27 cellular contexts compared by ENCODE assay signal in the genomic region with DNA sequence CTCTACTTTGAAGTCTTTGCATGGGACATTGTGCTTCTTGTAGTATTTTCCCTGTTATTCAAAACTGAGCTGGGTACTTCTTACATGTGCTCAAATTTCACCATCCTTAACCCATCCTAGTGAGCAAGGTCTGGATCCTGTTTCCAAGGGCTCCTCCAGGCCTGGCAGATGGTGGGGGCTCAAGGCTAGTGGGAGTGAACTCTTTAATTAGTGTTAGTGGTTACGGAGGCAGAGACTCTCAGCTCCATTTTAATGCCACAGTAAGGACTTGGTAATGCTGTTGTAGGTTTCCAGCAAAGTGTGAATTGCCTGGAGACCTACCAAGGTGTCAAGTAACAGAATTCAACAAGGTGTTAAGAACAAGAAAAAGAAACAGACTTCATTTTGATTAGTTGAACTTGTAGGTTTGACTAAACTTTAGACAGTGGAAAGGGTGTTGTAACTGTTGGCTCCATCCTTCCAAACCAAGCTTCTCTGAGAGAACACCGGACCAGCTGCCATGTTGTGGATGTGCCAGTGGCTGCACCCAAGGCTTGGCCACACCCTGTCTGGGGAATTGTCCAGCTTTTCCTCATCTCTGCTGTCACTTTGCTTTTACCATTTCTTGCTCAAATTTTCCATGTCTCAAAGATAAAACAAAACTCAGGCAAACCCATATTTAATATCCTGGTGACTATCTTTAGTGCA.
DNase-seq lines count a peak whose midpoint lies in the region; ATAC-seq and TF ChIP-seq lines count a peak whose summit lies in the region.
"Had no signal": no experiment of that assay in that cellular context is flagged by ENCODE, and none has a peak within 500 bp of the region (broad histone marks: within the 10 kb centered on the region; RNA-seq: fewer than 3 reads in every experiment).

No MANE protein-coding gene starts in this region.

- peak; percentile 82 for DNase-seq in NCI-H2107 treated with DMSO at 0.1 percent for 48 hours (lab: John Stamatoyannopoulos, UW; ENCODE audit: unreplicated experiment)
- peak; percentile 82 for DNase-seq in WERI-Rb-1
- peak; percentile 10 for DNase-seq in iPS-NIHi7 (ENCODE audit: extremely low spot score)
- DNase-seq in thoracic aorta (ENCODE audit: low spot score): no peak
- DNase-seq in AG08396 (ENCODE audit: low spot score): no peak
- no peak for DNase-seq in NCI-H526 (lab: John Stamatoyannopoulos, UW)
- no peak for DNase-seq in testis
- DNase-seq: activated CD4-positive, alpha-beta T cell treated with anti-CD3 and anti-CD28 coated beads for 1 hour; activated CD8-positive, alpha-beta memory T cell treated with anti-CD3 and anti-CD28 coated beads, Interleukin-2, amount 50 U/mL, for 48 hours; activated CD8-positive, alpha-beta T cell treated with anti-CD3 and anti-CD28 coated beads for 36 hours; activated naive CD4-positive, alpha-beta T cell treated with anti-CD3 and anti-CD28 coated beads, Interleukin-2, amount 10 ng/mL, durations not matched to agents 7 days and 5 days; adrenal gland; brain microvascular endothelial cell; Caco-2; DND-41; left lung; mesenchymal stem cell; NCI-H1694; NCI-H69; right lobe of liver; SHP77 treated with DMSO at 0.1 percent for 48 hours; stimulated activated CD4-positive, alpha-beta T cell treated with anti-CD3 and anti-CD28 coated beads, Interleukin-12 subunit alpha, Interleukin-12 subunit beta, amount 100 ng/mL, for 4 hours; stimulated activated CD4-positive, alpha-beta T cell treated with anti-CD3 and anti-CD28 coated beads, Interleukin-4, amount 100 ng/mL, for 1 hour; stomach; T-helper 2 cell; transverse colon had no signal

- H3K36me3 ChIP-seq in WERI-Rb-1 (no peaks in the 10 kb centered on the region; the same call in none of the 2 replicates), thoracic aorta (no peaks in the 10 kb centered on the region), testis (ENCODE audit: low read depth, missing control alignments) (no peaks in the 10 kb centered on the region)
- H3K36me3 ChIP-seq: adrenal gland, brain microvascular endothelial cell, left lung, right lobe of liver, stomach, transverse colon had no signal

- no peaks in the 10 kb centered on the region for H3K27me3 ChIP-seq in WERI-Rb-1 (ENCODE audit: insufficient read depth, low read depth, severe bottlenecking)
- no peaks in the 10 kb centered on the region for H3K27me3 ChIP-seq in thoracic aorta (replicated peaks; ENCODE audit: insufficient read depth)
- H3K27me3 ChIP-seq in testis: no peaks in the 10 kb centered on the region
- H3K27me3 ChIP-seq: adrenal gland, brain microvascular endothelial cell, right lobe of liver, stomach, transverse colon had no signal

- TF ChIP-seq CTCF in WERI-Rb-1 (IDR thresholded peaks at IDR 0.05; ENCODE audit: low read depth, low read length) (no peak), thoracic aorta (IDR thresholded peaks at IDR 0.05) (no peak), testis (IDR thresholded peaks at IDR 0.05) (no peak)

- ATAC-seq in thoracic aorta (ENCODE audit: insufficient number of reproducible peaks, low FRiP score, low read depth): no peak
- ATAC-seq: activated CD8-positive, alpha-beta T cell treated with anti-CD3 and anti-CD28 coated beads for 36 hours; left lung had no signal

- H3K4me1 ChIP-seq in thoracic aorta (ENCODE audit: control insufficient read depth in 1 of 2, low read depth in 2 of 2) (peaks cover 4 to 29% of the 10 kb centered on the region in 2 donors), testis (no peaks in the 10 kb centered on the region)
- H3K4me1 ChIP-seq: adrenal gland, Caco-2, left lung, right lobe of liver, transverse colon had no signal

- TF ChIP-seq POLR2A in testis (IDR thresholded peaks at IDR 0.05): no peak

- H3K9me3 ChIP-seq in WERI-Rb-1 (ENCODE audit: severe bottlenecking) (no peaks in the 10 kb centered on the region), thoracic aorta (no peaks in the 10 kb centered on the region), testis (no peaks in the 10 kb centered on the region)
- H3K9me3 ChIP-seq: adrenal gland, Caco-2, left lung, right lobe of liver, stomach, transverse colon had no signal

- 58 to 79% methylated on average over 2 of the region's 2 CpGs for WGBS in testis, 2 donors

- H3K27ac ChIP-seq in WERI-Rb-1 (peak overlapping the region; percentile 55), thoracic aorta (peak overlapping the region in 1 of 2 donors; percentile 21), testis (no peak overlapping the region)
- H3K27ac ChIP-seq: adrenal gland, brain microvascular endothelial cell, C4-2B, left lung, right lobe of liver, stomach, transverse colon had no signal

- intact Hi-C loops in testis (cut with DNase I; ENCODE audit: low total_unique reads): no loop called here

- no peak overlapping the region for H3K4me3 ChIP-seq in WERI-Rb-1 (ENCODE audit: low read depth, low read length)
- peak overlapping the region; percentile 11 for H3K4me3 ChIP-seq in thoracic aorta
- no peak overlapping the region for H3K4me3 ChIP-seq in testis
- H3K4me3 ChIP-seq: adrenal gland, left lung, right lobe of liver, stomach, transverse colon had no signal

Comparison
In these comparisons a context has a peak if more than half of its experiments do, and no peak if none do; other contexts are left out.
1. DNase-seq: peak in NCI-H2107 treated with DMSO at 0.1 percent for 48 hours (single experiment), WERI-Rb-1 (single experiment) and iPS-NIHi7 (single experiment); none in thoracic aorta (single experiment), AG08396 (single experiment), NCI-H526 (0 of 2) and testis (single experiment).